Comparison of ENCODE assay signal across 10 cellular contexts in the genomic region with DNA sequence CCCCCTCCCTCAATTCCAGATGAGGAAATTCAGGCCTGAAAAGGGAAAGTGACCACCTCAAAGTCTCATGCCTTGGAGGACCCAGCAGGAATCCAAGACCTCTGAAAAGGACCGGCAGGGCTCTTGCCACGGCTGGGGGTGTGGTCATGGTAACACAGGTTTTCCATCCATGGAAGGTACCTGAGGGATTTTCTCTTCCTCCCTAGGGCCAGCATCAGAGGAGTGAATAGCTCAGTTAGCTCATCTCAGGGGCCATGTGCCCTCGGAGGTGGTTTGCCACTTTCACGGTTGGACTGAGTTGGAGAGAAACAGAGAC. TPM values are rescaled to one million over a fixed set of nuclear protein-coding genes. Genes with fewer than 3 reads are reported as not detected.
DNase-seq lines count a peak whose midpoint lies in the region; ATAC-seq lines count a peak whose summit lies in the region.
"Had no signal": no experiment of that assay in that cellular context is flagged by ENCODE, and none has a peak within 500 bp of the region (broad histone marks: within the 10 kb centered on the region; RNA-seq: fewer than 3 reads in every experiment).

No MANE protein-coding gene starts in this region.

- H3K27me3 ChIP-seq in SJSA1 (replicated peaks) = peaks cover 53% of the 10 kb centered on the region
- peaks cover 40% of the 10 kb centered on the region for H3K27me3 ChIP-seq in iPS-18a (ENCODE audit: control insufficient read depth, insufficient read depth, low read length)

- intact Hi-C loops in activated CD4-positive, alpha-beta T cell treated with anti-CD3 and anti-CD28 coated beads, Interleukin-2, amount 10 ng/mL, durations not matched to agents 24 days and 14 days (cut with micrococcal nuclease) = loop anchor here (2.0 kb wide), 1 partner anchor 37 kb away; no protein-coding TSS in a partner anchor

- H3K27me3 Mint-ChIP-seq in activated CD4-positive, alpha-beta T cell treated with anti-CD3 and anti-CD28 coated beads, Interleukin-2, amount 10 ng/mL, durations not matched to agents 24 days and 14 days = peaks cover 38% of the 10 kb centered on the region

- peaks cover 68% of the 10 kb centered on the region for H3K4me1 Mint-ChIP-seq in activated CD4-positive, alpha-beta T cell treated with anti-CD3 and anti-CD28 coated beads, Interleukin-2, amount 10 ng/mL, durations not matched to agents 24 days and 14 days

- H3K9me3 Mint-ChIP-seq in activated CD4-positive, alpha-beta T cell treated with anti-CD3 and anti-CD28 coated beads, Interleukin-2, amount 10 ng/mL, durations not matched to agents 24 days and 14 days = no peaks in the 10 kb centered on the region

- peak overlapping the region; percentile 78 for H3K27ac Mint-ChIP-seq in activated CD4-positive, alpha-beta T cell treated with anti-CD3 and anti-CD28 coated beads, Interleukin-2, amount 10 ng/mL, durations not matched to agents 24 days and 14 days

- H3K27ac ChIP-seq in SJSA1 (no peak overlapping the region), iPS-18a (ENCODE audit: low read length) (no peak overlapping the region), substantia nigra (ENCODE audit: low read depth, low read length, poor library complexity, severe bottlenecking) (peak overlapping the region; percentile 38)

- peak overlapping the region; percentile 95 for H3K4me3 Mint-ChIP-seq in activated CD4-positive, alpha-beta T cell treated with anti-CD3 and anti-CD28 coated beads, Interleukin-2, amount 10 ng/mL, durations not matched to agents 24 days and 14 days

- H3K9me3 ChIP-seq in SJSA1 (replicated peaks) (no peaks in the 10 kb centered on the region), iPS-18a (ENCODE audit: control insufficient read depth, low read depth, low read length) (no peaks in the 10 kb centered on the region)

- no peak for ATAC-seq in HG03565 (IDR thresholded peaks at IDR 0.05; ENCODE audit: unreplicated experiment)

- peak overlapping the region; percentile 23; the same call in 1 of the 2 replicates for H3K4me3 ChIP-seq in SJSA1
- H3K4me3 ChIP-seq in iPS-18a (ENCODE audit: low read length) = peak overlapping the region; percentile 58

- DNase-seq in activated CD4-positive, alpha-beta T cell treated with anti-CD3 and anti-CD28 coated beads, Interleukin-2, amount 10 ng/mL, durations not matched to agents 24 days and 14 days = no peak
- DNase-seq in activated CD4-positive, alpha-beta T cell treated with anti-CD3 and anti-CD28 coated beads for 48 hours = no peak
- DNase-seq in SJSA1 (ENCODE audit: low read depth in 1 of 2, low spot score in 2 of 2) = no peak
- DNase-seq in substantia nigra (lab: John Stamatoyannopoulos, UW) = no peak
- DNase-seq in activated CD8-positive, alpha-beta memory T cell treated with anti-CD3 and anti-CD28 coated beads, Interleukin-2, amount 50 U/mL, for 48 hours = no peak
- DNase-seq in CD1c-positive myeloid dendritic cell (ENCODE audit: extremely low spot score) = no peak
- DNase-seq: central memory CD4-positive, alpha-beta T cell had no signal

- no peaks in the 10 kb centered on the region for H3K36me3 ChIP-seq in SJSA1
- no peaks in the 10 kb centered on the region for H3K36me3 ChIP-seq in iPS-18a (ENCODE audit: control insufficient read depth, low read depth, low read length)

- no peak overlapping the region for H3K9ac ChIP-seq in iPS-18a (ENCODE audit: low read length)

- H3K4me1 ChIP-seq in SJSA1 (replicated peaks) (no peaks in the 10 kb centered on the region), iPS-18a (ENCODE audit: control insufficient read depth, low read depth, low read length) (peaks cover 13% of the 10 kb centered on the region)

- peaks cover 2% of the 10 kb centered on the region for H3K36me3 Mint-ChIP-seq in activated CD4-positive, alpha-beta T cell treated with anti-CD3 and anti-CD28 coated beads, Interleukin-2, amount 10 ng/mL, durations not matched to agents 24 days and 14 days (ENCODE audit: low read depth)

RNA-seq across cellular contexts. Expression of gene CIITA, which starts 1.3 kb away (rescaled TPM):
- 5.0 and 6.4 TPM in 2 replicates for total RNA-seq in activated CD4-positive, alpha-beta T cell treated with anti-CD3 and anti-CD28 coated beads, Interleukin-2, amount 10 ng/mL, durations not matched to agents 24 days and 14 days
- 0.08 TPM in 1 of 2 replicates, not detected in the other for total RNA-seq in SJSA1 (2014; rRNA removed; shearing (Covaris generic))

RNA-seq across cellular contexts. Expression of gene TVP23A, which starts 59.7 kb away (rescaled TPM):
- not detected in 2 replicates for total RNA-seq in activated CD4-positive, alpha-beta T cell treated with anti-CD3 and anti-CD28 coated beads, Interleukin-2, amount 10 ng/mL, durations not matched to agents 24 days and 14 days
- total RNA-seq in SJSA1 (2014; rRNA removed; shearing (Covaris generic)) = not detected in 2 replicates
- total RNA-seq: pulmonary artery endothelial cell had no signal
